ENCODE assay signal across 8 cellular contexts in genomic region chr7:152341039-152341913, GRCh38.
DNase-seq lines count a peak whose midpoint lies in the region; ATAC-seq and TF ChIP-seq lines count a peak whose summit lies in the region.

No MANE protein-coding gene starts in this region.

- peak overlapping the region; percentile 95 for H3K27ac ChIP-seq in OCI-LY1 (ENCODE audit: low read depth, low read length, poor library complexity, severe bottlenecking)

- no peak for TF ChIP-seq POLR2A in GM18505 (IDR thresholded peaks at IDR 0.05; ENCODE audit: borderline replicate concordance, extremely low read depth, insufficient read depth, insufficient read length)

- H3K4me3 Mint-ChIP-seq in naive B cell, result peak overlapping the region in 6 of 8 donors; percentile 22 to 82 (median 44)

- peaks cover 14% of the 10 kb centered on the region for H3K36me3 ChIP-seq in OCI-LY1 (ENCODE audit: insufficient read depth, low read length)

- H3K9ac ChIP-seq in OCI-LY1 (ENCODE audit: low read length), result peak overlapping the region; percentile 49

- DNase-seq in AG10803 (ENCODE audit: low read depth) (peak; percentile 66), naive B cell (no peak), T-helper 2 cell (no peak)
- DNase-seq in activated CD4-positive, alpha-beta T cell treated with anti-CD3 and anti-CD28 coated beads for 1 hour, result no peak

- H3K4me3 ChIP-seq in AG10803 (ENCODE audit: low read length) (no peak overlapping the region), OCI-LY1 (ENCODE audit: low read depth, low read length, poor library complexity, severe bottlenecking) (peak overlapping the region; percentile 39)

- peaks cover 15% of the 10 kb centered on the region for H3F3A ChIP-seq in OCI-LY1 (ENCODE audit: insufficient read depth, low read length)

- H3K4me1 ChIP-seq in OCI-LY1 (ENCODE audit: insufficient read depth, low read length, severe bottlenecking), result peaks cover 86% of the 10 kb centered on the region

- no peaks in the 10 kb centered on the region for H3K9me3 Mint-ChIP-seq in naive B cell

- ATAC-seq in GM18505 (IDR thresholded peaks at IDR 0.05; ENCODE audit: unreplicated experiment) (peak; percentile 71), HG03139 (IDR thresholded peaks at IDR 0.05; ENCODE audit: unreplicated experiment) (peak; percentile 61), esophagus mucosa (peak; percentile 69), naive B cell (ENCODE audit: low read depth in 2 of 2) (peak; percentile 72 to 76)

- H3K9me2 ChIP-seq in OCI-LY1 (ENCODE audit: low read depth, low read length), result no peaks in the 10 kb centered on the region

- no peak overlapping the region for H2AFZ ChIP-seq in OCI-LY1 (ENCODE audit: low read length)

- H3K36me3 Mint-ChIP-seq in naive B cell, result no peaks in the 10 kb centered on the region

- H3K27me3 Mint-ChIP-seq in naive B cell, result no peaks in the 10 kb centered on the region

- no peaks in the 10 kb centered on the region for H3K9me3 ChIP-seq in OCI-LY1 (ENCODE audit: low read length)

- peaks cover 40 to 67% (median 55%) of the 10 kb centered on the region in 3 donors for H3K4me1 Mint-ChIP-seq in naive B cell

- peak; percentile 68 for TF ChIP-seq CTCF in AG10803 (conservative IDR thresholded peaks at IDR 0.05; ENCODE audit: low read length)
- TF ChIP-seq CTCF in OCI-LY1 (IDR thresholded peaks at IDR 0.05; ENCODE audit: low read length), result peak; percentile 39

- peaks cover 3% of the 10 kb centered on the region; the same call in 1 of the 2 replicates for H4K20me1 ChIP-seq in OCI-LY1 (ENCODE audit: insufficient read depth, low read length)

- peak overlapping the region in 3 of 6 donors; percentile 52 to 73 (median 67) for H3K27ac Mint-ChIP-seq in naive B cell

- H3K4me2 ChIP-seq in OCI-LY1 (ENCODE audit: low read length), result peak overlapping the region; percentile 66

- H3K79me2 ChIP-seq in OCI-LY1 (ENCODE audit: insufficient read depth, low read length), result peaks cover 94% of the 10 kb centered on the region

- H3K27me3 ChIP-seq in OCI-LY1 (ENCODE audit: insufficient read depth, low read length), result no peaks in the 10 kb centered on the region
